Comparison of ENCODE assay signal across 1 cellular context in the genomic region with DNA sequence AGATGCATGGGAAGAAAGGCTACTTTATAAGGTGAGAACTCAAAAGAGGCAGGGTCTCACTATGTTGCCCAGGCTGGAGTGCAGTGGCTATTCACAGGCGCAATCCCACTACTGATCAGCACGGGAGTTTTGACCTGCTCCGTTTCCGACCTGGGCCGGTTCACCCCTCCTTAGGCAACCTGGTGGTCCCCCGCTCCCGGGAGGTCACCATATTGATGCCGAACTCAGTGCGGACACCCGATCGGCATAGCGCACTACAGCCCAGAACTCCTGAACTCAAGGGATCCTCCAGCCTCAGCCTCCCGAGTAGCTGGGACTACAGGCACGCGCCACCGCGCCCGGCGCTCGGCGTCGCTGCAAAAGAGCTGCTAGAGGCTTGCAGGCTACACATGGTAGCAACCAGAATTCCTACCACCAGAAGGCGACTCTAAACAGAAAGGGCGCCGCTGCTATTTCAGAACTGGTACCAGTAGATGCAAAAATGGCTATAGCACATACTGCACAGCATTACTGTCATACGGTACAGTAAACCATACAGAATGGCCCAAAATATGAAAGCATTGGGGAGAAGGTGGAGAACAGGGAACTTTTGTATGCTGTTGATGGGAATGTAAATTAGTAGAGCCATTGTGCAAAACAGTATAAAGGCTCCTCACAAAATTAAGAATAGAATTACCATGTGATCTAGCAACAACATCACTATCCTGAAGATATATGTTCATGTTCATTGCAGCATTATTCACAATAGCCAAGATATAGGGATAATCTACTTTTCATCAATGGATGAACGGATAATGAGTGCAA.
TF ChIP-seq lines count a peak whose summit lies in the region.

No MANE protein-coding gene starts in this region.

TF ChIP-seq in HepG2, 621 proteins besides CTCF, POLR2A, EP300 and RAD21 (continued from another document and continues in another):
- TF ChIP-seq, protein P1, sequence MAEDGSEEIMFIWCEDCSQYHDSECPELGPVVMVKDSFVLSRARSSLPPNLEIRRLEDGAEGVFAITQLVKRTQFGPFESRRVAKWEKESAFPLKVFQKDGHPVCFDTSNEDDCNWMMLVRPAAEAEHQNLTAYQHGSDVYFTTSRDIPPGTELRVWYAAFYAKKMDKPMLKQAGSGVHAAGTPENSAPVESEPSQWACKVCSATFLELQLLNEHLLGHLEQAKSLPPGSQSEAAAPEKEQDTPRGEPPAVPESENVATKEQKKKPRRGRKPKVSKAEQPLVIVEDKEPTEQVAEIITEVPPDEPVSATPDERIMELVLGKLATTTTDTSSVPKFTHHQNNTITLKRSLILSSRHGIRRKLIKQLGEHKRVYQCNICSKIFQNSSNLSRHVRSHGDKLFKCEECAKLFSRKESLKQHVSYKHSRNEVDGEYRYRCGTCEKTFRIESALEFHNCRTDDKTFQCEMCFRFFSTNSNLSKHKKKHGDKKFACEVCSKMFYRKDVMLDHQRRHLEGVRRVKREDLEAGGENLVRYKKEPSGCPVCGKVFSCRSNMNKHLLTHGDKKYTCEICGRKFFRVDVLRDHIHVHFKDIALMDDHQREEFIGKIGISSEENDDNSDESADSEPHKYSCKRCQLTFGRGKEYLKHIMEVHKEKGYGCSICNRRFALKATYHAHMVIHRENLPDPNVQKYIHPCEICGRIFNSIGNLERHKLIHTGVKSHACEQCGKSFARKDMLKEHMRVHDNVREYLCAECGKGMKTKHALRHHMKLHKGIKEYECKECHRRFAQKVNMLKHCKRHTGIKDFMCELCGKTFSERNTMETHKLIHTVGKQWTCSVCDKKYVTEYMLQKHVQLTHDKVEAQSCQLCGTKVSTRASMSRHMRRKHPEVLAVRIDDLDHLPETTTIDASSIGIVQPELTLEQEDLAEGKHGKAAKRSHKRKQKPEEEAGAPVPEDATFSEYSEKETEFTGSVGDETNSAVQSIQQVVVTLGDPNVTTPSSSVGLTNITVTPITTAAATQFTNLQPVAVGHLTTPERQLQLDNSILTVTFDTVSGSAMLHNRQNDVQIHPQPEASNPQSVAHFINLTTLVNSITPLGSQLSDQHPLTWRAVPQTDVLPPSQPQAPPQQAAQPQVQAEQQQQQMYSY (CRISPR knock-in tag; IDR thresholded peaks at IDR 0.05), result no peak
- TF ChIP-seq SOX6 (IDR thresholded peaks at IDR 0.05), result no peak
- 0 out of 2 replicates have a peak, but pooled peaks have one; percentile 28 for TF ChIP-seq SOX6 (CRISPR knock-in tag; IDR thresholded peaks at IDR 0.05)
- TF ChIP-seq, protein P2, sequence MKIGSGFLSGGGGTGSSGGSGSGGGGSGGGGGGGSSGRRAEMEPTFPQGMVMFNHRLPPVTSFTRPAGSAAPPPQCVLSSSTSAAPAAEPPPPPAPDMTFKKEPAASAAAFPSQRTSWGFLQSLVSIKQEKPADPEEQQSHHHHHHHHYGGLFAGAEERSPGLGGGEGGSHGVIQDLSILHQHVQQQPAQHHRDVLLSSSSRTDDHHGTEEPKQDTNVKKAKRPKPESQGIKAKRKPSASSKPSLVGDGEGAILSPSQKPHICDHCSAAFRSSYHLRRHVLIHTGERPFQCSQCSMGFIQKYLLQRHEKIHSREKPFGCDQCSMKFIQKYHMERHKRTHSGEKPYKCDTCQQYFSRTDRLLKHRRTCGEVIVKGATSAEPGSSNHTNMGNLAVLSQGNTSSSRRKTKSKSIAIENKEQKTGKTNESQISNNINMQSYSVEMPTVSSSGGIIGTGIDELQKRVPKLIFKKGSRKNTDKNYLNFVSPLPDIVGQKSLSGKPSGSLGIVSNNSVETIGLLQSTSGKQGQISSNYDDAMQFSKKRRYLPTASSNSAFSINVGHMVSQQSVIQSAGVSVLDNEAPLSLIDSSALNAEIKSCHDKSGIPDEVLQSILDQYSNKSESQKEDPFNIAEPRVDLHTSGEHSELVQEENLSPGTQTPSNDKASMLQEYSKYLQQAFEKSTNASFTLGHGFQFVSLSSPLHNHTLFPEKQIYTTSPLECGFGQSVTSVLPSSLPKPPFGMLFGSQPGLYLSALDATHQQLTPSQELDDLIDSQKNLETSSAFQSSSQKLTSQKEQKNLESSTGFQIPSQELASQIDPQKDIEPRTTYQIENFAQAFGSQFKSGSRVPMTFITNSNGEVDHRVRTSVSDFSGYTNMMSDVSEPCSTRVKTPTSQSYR (CRISPR knock-in tag; IDR thresholded peaks at IDR 0.05; ENCODE audit: borderline replicate concordance), result no peak
- TF ChIP-seq SSRP1 (CRISPR knock-in tag; IDR thresholded peaks at IDR 0.05), result 0 out of 2 replicates have a peak, but pooled peaks have one; percentile 72
- no peak for TF ChIP-seq EED (CRISPR knock-in tag; IDR thresholded peaks at IDR 0.05)
- no peak for TF ChIP-seq CENPX (CRISPR knock-in tag; IDR thresholded peaks at IDR 0.05)
- no peak for TF ChIP-seq CBX1 (IDR thresholded peaks at IDR 0.05; ENCODE audit: low read depth)
- no peak for TF ChIP-seq ZNF672 (CRISPR knock-in tag; IDR thresholded peaks at IDR 0.05)
- no peak for TF ChIP-seq EHMT2 (IDR thresholded peaks at IDR 0.05; ENCODE audit: borderline replicate concordance, low read depth, low read length)
- no peak for TF ChIP-seq PRMT3 (CRISPR knock-in tag; IDR thresholded peaks at IDR 0.05; ENCODE audit: borderline replicate concordance, low read depth)
- TF ChIP-seq, protein P3, sequence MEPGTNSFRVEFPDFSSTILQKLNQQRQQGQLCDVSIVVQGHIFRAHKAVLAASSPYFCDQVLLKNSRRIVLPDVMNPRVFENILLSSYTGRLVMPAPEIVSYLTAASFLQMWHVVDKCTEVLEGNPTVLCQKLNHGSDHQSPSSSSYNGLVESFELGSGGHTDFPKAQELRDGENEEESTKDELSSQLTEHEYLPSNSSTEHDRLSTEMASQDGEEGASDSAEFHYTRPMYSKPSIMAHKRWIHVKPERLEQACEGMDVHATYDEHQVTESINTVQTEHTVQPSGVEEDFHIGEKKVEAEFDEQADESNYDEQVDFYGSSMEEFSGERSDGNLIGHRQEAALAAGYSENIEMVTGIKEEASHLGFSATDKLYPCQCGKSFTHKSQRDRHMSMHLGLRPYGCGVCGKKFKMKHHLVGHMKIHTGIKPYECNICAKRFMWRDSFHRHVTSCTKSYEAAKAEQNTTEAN (CRISPR knock-in tag; conservative IDR thresholded peaks at IDR 0.05), result 0 out of 2 replicates have a peak, but pooled peaks have one; percentile 23
- peak; percentile 81; the same call in 1 of the 2 replicates for TF ChIP-seq ZNF788 (CRISPR knock-in tag; IDR thresholded peaks at IDR 0.05; ENCODE audit: borderline replicate concordance)
- TF ChIP-seq, protein P4, sequence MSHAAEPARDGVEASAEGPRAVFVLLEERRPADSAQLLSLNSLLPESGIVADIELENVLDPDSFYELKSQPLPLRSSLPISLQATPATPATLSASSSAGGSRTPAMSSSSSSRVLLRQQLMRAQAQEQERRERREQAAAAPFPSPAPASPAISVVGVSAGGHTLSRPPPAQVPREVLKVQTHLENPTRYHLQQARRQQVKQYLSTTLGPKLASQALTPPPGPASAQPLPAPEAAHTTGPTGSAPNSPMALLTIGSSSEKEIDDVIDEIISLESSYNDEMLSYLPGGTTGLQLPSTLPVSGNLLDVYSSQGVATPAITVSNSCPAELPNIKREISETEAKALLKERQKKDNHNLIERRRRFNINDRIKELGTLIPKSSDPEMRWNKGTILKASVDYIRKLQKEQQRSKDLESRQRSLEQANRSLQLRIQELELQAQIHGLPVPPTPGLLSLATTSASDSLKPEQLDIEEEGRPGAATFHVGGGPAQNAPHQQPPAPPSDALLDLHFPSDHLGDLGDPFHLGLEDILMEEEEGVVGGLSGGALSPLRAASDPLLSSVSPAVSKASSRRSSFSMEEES (CRISPR knock-in tag; IDR thresholded peaks at IDR 0.05), result no peak
- no peak for TF ChIP-seq ASH2L (IDR thresholded peaks at IDR 0.05; ENCODE audit: insufficient read length, low read depth, low read length)
- TF ChIP-seq HCFC1 (IDR thresholded peaks at IDR 0.05; ENCODE audit: low read depth, low read length), result no peak
- TF ChIP-seq ZNF121 (CRISPR knock-in tag; IDR thresholded peaks at IDR 0.05), result peak; percentile 99
- peak; percentile 24; the same call in 1 of the 2 replicates for TF ChIP-seq MIXL1 (CRISPR knock-in tag; IDR thresholded peaks at IDR 0.05)
- no peak for TF ChIP-seq ZNF670 (CRISPR knock-in tag; IDR thresholded peaks at IDR 0.05; ENCODE audit: borderline replicate concordance)
- TF ChIP-seq ZSCAN20 (CRISPR knock-in tag; IDR thresholded peaks at IDR 0.05; ENCODE audit: borderline replicate concordance), result peak; percentile 63; the same call in 1 of the 2 replicates
- no peak for TF ChIP-seq ZNF251 (CRISPR knock-in tag; IDR thresholded peaks at IDR 0.05)
- no peak for TF ChIP-seq ZNF446 (CRISPR knock-in tag; IDR thresholded peaks at IDR 0.05)
- no peak for TF ChIP-seq FOXC1 (CRISPR knock-in tag; IDR thresholded peaks at IDR 0.05; ENCODE audit: borderline replicate concordance)
- TF ChIP-seq ZSCAN31 (CRISPR knock-in tag; IDR thresholded peaks at IDR 0.05; ENCODE audit: low read depth), result peak; percentile 78
- TF ChIP-seq FOXJ3 (CRISPR knock-in tag; IDR thresholded peaks at IDR 0.05; ENCODE audit: borderline replicate concordance), result peak; percentile 58; the same call in 1 of the 2 replicates
- peak; percentile 73 for TF ChIP-seq POGZ (CRISPR knock-in tag; IDR thresholded peaks at IDR 0.05)
- TF ChIP-seq, protein P5, sequence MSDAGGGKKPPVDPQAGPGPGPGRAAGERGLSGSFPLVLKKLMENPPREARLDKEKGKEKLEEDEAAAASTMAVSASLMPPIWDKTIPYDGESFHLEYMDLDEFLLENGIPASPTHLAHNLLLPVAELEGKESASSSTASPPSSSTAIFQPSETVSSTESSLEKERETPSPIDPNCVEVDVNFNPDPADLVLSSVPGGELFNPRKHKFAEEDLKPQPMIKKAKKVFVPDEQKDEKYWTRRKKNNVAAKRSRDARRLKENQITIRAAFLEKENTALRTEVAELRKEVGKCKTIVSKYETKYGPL (CRISPR knock-in tag; IDR thresholded peaks at IDR 0.05), result no peak
- peak; percentile 48; the same call in 1 of the 2 replicates for TF ChIP-seq ZNF292 (CRISPR knock-in tag; IDR thresholded peaks at IDR 0.05; ENCODE audit: borderline replicate concordance, low read depth)
- no peak for TF ChIP-seq PHF5A (CRISPR knock-in tag; IDR thresholded peaks at IDR 0.05; ENCODE audit: low read depth, unreplicated experiment)
- no peak for TF ChIP-seq ARHGAP35 (CRISPR knock-in tag; IDR thresholded peaks at IDR 0.05; ENCODE audit: borderline replicate concordance)
- peak; percentile 99 for TF ChIP-seq ZMYM2 (CRISPR knock-in tag; IDR thresholded peaks at IDR 0.05)
- TF ChIP-seq ATM (IDR thresholded peaks at IDR 0.05; ENCODE audit: borderline replicate concordance), result no peak
- 0 out of 2 replicates have a peak, but pooled peaks have one; percentile 45 for TF ChIP-seq AHR (CRISPR knock-in tag; IDR thresholded peaks at IDR 0.05)
- TF ChIP-seq NFE2L1 (CRISPR knock-in tag; IDR thresholded peaks at IDR 0.05; ENCODE audit: borderline replicate concordance), result no peak
- no peak for TF ChIP-seq ZBTB7A (CRISPR knock-in tag; IDR thresholded peaks at IDR 0.05)
- TF ChIP-seq, protein P6, sequence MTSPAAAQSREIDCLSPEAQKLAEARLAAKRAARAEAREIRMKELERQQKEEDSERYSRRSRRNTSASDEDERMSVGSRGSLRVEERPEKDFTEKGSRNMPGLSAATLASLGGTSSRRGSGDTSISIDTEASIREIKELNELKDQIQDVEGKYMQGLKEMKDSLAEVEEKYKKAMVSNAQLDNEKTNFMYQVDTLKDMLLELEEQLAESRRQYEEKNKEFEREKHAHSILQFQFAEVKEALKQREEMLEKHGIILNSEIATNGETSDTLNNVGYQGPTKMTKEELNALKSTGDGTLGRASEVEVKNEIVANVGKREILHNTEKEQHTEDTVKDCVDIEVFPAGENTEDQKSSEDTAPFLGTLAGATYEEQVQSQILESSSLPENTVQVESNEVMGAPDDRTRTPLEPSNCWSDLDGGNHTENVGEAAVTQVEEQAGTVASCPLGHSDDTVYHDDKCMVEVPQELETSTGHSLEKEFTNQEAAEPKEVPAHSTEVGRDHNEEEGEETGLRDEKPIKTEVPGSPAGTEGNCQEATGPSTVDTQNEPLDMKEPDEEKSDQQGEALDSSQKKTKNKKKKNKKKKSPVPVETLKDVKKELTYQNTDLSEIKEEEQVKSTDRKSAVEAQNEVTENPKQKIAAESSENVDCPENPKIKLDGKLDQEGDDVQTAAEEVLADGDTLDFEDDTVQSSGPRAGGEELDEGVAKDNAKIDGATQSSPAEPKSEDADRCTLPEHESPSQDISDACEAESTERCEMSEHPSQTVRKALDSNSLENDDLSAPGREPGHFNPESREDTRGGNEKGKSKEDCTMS (CRISPR knock-in tag; conservative IDR thresholded peaks at IDR 0.05), result no peak
- TF ChIP-seq, protein P7, sequence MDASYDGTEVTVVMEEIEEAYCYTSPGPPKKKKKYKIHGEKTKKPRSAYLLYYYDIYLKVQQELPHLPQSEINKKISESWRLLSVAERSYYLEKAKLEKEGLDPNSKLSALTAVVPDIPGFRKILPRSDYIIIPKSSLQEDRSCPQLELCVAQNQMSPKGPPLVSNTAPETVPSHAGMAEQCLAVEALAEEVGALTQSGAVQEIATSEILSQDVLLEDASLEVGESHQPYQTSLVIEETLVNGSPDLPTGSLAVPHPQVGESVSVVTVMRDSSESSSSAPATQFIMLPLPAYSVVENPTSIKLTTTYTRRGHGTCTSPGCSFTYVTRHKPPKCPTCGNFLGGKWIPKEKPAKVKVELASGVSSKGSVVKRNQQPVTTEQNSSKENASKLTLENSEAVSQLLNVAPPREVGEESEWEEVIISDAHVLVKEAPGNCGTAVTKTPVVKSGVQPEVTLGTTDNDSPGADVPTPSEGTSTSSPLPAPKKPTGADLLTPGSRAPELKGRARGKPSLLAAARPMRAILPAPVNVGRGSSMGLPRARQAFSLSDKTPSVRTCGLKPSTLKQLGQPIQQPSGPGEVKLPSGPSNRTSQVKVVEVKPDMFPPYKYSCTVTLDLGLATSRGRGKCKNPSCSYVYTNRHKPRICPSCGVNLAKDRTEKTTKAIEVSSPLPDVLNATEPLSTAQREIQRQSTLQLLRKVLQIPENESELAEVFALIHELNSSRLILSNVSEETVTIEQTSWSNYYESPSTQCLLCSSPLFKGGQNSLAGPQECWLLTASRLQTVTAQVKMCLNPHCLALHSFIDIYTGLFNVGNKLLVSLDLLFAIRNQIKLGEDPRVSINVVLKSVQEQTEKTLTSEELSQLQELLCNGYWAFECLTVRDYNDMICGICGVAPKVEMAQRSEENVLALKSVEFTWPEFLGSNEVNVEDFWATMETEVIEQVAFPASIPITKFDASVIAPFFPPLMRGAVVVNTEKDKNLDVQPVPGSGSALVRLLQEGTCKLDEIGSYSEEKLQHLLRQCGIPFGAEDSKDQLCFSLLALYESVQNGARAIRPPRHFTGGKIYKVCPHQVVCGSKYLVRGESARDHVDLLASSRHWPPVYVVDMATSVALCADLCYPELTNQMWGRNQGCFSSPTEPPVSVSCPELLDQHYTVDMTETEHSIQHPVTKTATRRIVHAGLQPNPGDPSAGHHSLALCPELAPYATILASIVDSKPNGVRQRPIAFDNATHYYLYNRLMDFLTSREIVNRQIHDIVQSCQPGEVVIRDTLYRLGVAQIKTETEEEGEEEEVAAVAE (CRISPR knock-in tag; IDR thresholded peaks at IDR 0.05; ENCODE audit: borderline replicate concordance), result 0 out of 2 replicates have a peak, but pooled peaks have one; percentile 18
- TF ChIP-seq, protein P8, sequence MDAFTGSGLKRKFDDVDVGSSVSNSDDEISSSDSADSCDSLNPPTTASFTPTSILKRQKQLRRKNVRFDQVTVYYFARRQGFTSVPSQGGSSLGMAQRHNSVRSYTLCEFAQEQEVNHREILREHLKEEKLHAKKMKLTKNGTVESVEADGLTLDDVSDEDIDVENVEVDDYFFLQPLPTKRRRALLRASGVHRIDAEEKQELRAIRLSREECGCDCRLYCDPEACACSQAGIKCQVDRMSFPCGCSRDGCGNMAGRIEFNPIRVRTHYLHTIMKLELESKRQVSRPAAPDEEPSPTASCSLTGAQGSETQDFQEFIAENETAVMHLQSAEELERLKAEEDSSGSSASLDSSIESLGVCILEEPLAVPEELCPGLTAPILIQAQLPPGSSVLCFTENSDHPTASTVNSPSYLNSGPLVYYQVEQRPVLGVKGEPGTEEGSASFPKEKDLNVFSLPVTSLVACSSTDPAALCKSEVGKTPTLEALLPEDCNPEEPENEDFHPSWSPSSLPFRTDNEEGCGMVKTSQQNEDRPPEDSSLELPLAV (CRISPR knock-in tag; conservative IDR thresholded peaks at IDR 0.05; ENCODE audit: low read depth), result no peak
- TF ChIP-seq RCOR2 (CRISPR knock-in tag; IDR thresholded peaks at IDR 0.05), result peak; percentile 91
